21 cellular contexts compared by ENCODE assay signal in genomic region chr11:59291228-59291627, GRCh38.
"Had no signal": no experiment of that assay in that cellular context is flagged by ENCODE, and none has a peak within 500 bp of the region (broad histone marks: within the 10 kb centered on the region; RNA-seq: fewer than 3 reads in every experiment).

No MANE protein-coding gene starts in this region.

- H3K36me3 ChIP-seq: MG63, SJSA1 had no signal

- H3K4me3 ChIP-seq: MG63, SJSA1, SK-N-MC had no signal

- H3K27me3 ChIP-seq: MG63, SJSA1 had no signal

- H3K27ac ChIP-seq: SJSA1, SK-N-MC had no signal

- H3K4me1 ChIP-seq: SJSA1 had no signal

- DNase-seq: IMR-90, KG1, MG63, NCI-H1092, NCI-H1105 treated with DMSO at 0.1 percent for 48 hours, NCI-H1417 treated with DMSO at 0.1 percent for 48 hours, NCI-H187, NCI-H2029, NCI-H2081 treated with DMSO at 0.1 percent for 48 hours, NCI-H2171, NCI-H345, NCI-H510A, NCI-H524 treated with DMSO at 0.1 percent for 48 hours, NCI-H69, NCI-H774, Right ventricle myocardium superior, RPMI8226, SIG-M5 had no signal

- FAIRE-seq: RCC 7860 had no signal

- H3K9me3 ChIP-seq: MG63, SJSA1 had no signal
